ENCODE assay signal across 1 cellular context in the genomic region with DNA sequence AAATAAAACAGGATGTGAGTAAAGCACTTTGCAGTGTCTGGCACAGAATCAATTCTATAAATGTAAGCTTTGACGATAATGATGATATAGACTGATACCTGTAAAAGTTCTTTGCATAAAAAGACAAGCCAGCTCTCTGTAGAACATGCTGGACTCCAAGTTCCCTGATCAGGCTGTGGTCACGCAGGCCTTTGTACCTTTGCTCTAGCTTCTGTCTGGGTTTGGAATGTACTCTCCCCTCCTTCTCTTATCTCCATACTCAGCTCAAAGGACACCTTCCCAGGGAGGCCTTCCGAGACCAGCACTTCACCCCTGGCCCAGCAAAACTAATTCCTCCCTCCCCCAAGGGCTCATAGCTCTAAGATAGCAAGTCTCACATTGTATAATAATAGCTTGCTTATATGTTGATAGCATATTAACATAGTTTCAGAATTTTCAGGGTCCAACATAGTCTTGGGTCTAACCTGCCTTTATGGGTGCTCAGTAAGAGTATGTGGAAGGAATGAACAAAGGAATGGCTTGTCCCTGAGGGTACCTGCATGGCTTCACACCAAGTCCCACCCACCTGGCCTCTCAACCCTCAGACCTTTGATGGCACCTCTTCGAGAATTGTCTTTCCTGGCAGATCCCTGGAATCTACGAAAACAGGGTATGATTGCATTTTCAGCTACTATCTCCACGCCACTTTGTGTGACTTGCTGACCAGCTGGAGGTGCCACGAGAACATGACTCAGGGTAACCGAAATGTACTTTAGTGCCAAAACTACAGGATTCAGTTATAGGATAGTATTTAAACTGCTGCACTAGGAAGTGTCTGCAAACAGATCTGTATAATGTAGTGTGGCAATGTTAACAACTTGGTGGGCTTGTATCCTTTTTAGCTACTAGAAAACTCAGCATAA.
TF ChIP-seq lines count a peak whose summit lies in the region.

No MANE protein-coding gene starts in this region.

TF ChIP-seq in K562, 482 proteins besides CTCF, POLR2A, EP300 and RAD21 (continued from another document and continues in another):
- TF ChIP-seq ZBTB43 (CRISPR knock-in tag; IDR thresholded peaks at IDR 0.05) (no peak), SMAD3 (CRISPR knock-in tag; conservative IDR thresholded peaks at IDR 0.05) (no peak), CLOCK (CRISPR knock-in tag; IDR thresholded peaks at IDR 0.05; ENCODE audit: borderline replicate concordance) (no peak), COPS2 (conservative IDR thresholded peaks at IDR 0.05) (no peak), GABPB2 (CRISPR knock-in tag; conservative IDR thresholded peaks at IDR 0.05) (0 out of 2 replicates have a peak, but pooled peaks have one; percentile 22), E2F3 (CRISPR knock-in tag; IDR thresholded peaks at IDR 0.05) (no peak; the same call in 1 of the 2 replicates), ZNF511 (CRISPR knock-in tag; IDR thresholded peaks at IDR 0.05) (no peak), NFATC3 (IDR thresholded peaks at IDR 0.05) (0 out of 2 replicates have a peak, but pooled peaks have one; percentile 8), ZNF407 (IDR thresholded peaks at IDR 0.05; ENCODE audit: low read depth) (no peak), TBL1XR1 (IDR thresholded peaks at IDR 0.05; ENCODE audit: low read length in 2 of 2) (no peak), DACH1 (IDR thresholded peaks at IDR 0.05; ENCODE audit: partially characterized antibody) (peak; percentile 68), CREB1 (IDR thresholded peaks at IDR 0.05) (no peak), CREB1 (CRISPR knock-in tag; IDR thresholded peaks at IDR 0.05) (no peak), ZNF3 (CRISPR knock-in tag; IDR thresholded peaks at IDR 0.05) (no peak), ZKSCAN3 (CRISPR knock-in tag; IDR thresholded peaks at IDR 0.05) (no peak), RBM39 (optimal IDR thresholded peaks at IDR 0.05; ENCODE audit: low read depth, low read length) (no peak), NRF1 (conservative IDR thresholded peaks at IDR 0.05 in 1 of 2, IDR thresholded peaks at IDR 0.05 in 1 of 2) (no peak), GATAD2B (IDR thresholded peaks at IDR 0.05; ENCODE audit: borderline replicate concordance) (no peak), NONO (IDR thresholded peaks at IDR 0.05; ENCODE audit: low read depth in 2 of 2, low read length in 1 of 2) (0 out of 4 replicates have a peak, but pooled peaks of 1 of the 2 experiments have one; percentile 44), MAZ (CRISPR knock-in tag; conservative IDR thresholded peaks at IDR 0.05 in 1 of 2, IDR thresholded peaks at IDR 0.05 in 1 of 2) (no peak), NBN (IDR thresholded peaks at IDR 0.05; ENCODE audit: low read depth) (no peak), RFX7 (CRISPR knock-in tag; IDR thresholded peaks at IDR 0.05) (0 out of 2 replicates have a peak, but pooled peaks have one; percentile 25), TRIM28 (IDR thresholded peaks at IDR 0.05) (no peak), RFX1 (IDR thresholded peaks at IDR 0.05) (no peak), ZFPM2 (CRISPR knock-in tag; IDR thresholded peaks at IDR 0.05) (no peak), NCOA6 (IDR thresholded peaks at IDR 0.05) (no peak), MEIS2 (IDR thresholded peaks at IDR 0.05; ENCODE audit: partially characterized antibody) (no peak), PTTG1 (tag; IDR thresholded peaks at IDR 0.05; ENCODE audit: low read depth) (no peak), TRIM25 (IDR thresholded peaks at IDR 0.05; ENCODE audit: borderline replicate concordance) (no peak), LCOR (CRISPR knock-in tag; IDR thresholded peaks at IDR 0.05) (no peak), ZNF77 (CRISPR knock-in tag; IDR thresholded peaks at IDR 0.05) (no peak), ASH1L (IDR thresholded peaks at IDR 0.05; ENCODE audit: borderline replicate concordance, low read depth, partially characterized antibody) (no peak)
- TF ChIP-seq, protein P1, sequence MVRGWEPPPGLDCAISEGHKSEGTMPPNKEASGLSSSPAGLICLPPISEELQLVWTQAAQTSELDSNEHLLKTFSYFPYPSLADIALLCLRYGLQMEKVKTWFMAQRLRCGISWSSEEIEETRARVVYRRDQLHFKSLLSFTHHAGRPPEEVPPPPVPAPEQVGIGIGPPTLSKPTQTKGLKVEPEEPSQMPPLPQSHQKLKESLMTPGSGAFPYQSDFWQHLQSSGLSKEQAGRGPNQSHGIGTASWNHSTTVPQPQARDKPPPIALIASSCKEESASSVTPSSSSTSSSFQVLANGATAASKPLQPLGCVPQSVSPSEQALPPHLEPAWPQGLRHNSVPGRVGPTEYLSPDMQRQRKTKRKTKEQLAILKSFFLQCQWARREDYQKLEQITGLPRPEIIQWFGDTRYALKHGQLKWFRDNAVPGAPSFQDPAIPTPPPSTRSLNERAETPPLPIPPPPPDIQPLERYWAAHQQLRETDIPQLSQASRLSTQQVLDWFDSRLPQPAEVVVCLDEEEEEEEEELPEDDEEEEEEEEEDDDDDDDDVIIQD (CRISPR knock-in tag; IDR thresholded peaks at IDR 0.05), result no peak
- TF ChIP-seq, protein P2, sequence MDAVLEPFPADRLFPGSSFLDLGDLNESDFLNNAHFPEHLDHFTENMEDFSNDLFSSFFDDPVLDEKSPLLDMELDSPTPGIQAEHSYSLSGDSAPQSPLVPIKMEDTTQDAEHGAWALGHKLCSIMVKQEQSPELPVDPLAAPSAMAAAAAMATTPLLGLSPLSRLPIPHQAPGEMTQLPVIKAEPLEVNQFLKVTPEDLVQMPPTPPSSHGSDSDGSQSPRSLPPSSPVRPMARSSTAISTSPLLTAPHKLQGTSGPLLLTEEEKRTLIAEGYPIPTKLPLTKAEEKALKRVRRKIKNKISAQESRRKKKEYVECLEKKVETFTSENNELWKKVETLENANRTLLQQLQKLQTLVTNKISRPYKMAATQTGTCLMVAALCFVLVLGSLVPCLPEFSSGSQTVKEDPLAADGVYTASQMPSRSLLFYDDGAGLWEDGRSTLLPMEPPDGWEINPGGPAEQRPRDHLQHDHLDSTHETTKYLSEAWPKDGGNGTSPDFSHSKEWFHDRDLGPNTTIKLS (IDR thresholded peaks at IDR 0.05; ENCODE audit: borderline replicate concordance, low read depth), result peak; percentile 45; the same call in 1 of the 2 replicates
- TF ChIP-seq, protein P3, sequence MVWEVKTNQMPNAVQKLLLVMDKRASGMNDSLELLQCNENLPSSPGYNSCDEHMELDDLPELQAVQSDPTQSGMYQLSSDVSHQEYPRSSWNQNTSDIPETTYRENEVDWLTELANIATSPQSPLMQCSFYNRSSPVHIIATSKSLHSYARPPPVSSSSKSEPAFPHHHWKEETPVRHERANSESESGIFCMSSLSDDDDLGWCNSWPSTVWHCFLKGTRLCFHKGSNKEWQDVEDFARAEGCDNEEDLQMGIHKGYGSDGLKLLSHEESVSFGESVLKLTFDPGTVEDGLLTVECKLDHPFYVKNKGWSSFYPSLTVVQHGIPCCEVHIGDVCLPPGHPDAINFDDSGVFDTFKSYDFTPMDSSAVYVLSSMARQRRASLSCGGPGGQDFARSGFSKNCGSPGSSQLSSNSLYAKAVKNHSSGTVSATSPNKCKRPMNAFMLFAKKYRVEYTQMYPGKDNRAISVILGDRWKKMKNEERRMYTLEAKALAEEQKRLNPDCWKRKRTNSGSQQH (CRISPR knock-in tag; IDR thresholded peaks at IDR 0.05), result 0 out of 2 replicates have a peak, but pooled peaks have one; percentile 59
